Comparison of ENCODE assay signal across 6 cellular contexts in the genomic region with DNA sequence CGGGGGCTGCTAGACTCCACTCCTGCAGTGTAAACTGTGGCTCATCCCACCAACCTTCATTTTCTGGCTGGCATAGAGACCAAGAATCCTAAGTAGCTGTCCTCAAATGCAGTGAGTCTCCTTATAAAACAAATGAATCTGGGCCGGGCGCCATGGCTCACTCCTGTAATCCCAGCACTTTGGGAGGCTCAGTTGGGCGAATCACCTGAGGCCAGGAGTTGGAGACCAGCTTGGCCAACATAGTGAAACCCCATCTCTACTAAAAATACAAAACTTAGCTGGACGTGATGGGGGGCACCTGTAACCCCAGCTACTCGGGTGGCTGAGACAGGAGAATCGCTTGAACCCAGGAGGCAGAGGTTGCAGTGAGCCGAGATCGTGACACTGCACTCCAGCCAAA. TPM values are rescaled to one million over a fixed set of nuclear protein-coding genes. Genes with fewer than 3 reads are reported as not detected.
"Had no signal": no experiment of that assay in that cellular context is flagged by ENCODE, and none has a peak within 500 bp of the region (broad histone marks: within the 10 kb centered on the region; RNA-seq: fewer than 3 reads in every experiment).

No MANE protein-coding gene starts in this region.

RNA-seq across cellular contexts. Expression of gene TNFSF14, which starts 29.6 kb away (rescaled TPM):
- total RNA-seq: M059J, RPMI7951, SJCRH30 had no signal

RNA-seq across cellular contexts. Expression of gene CD70, which starts 49.4 kb away (rescaled TPM):
- total RNA-seq: PC-9, Peyer's patch, Right ventricle myocardium inferior, SJCRH30 had no signal
